In genomic region chr3:36893137-36893557, GRCh38 we compare ENCODE assay signal across 9 cellular contexts. TPM values are rescaled to one million over a fixed set of nuclear protein-coding genes. Genes with fewer than 3 reads are reported as not detected.
A peak's percentile ranks its signal among the peaks of the same experiment; 100 is the strongest.
DNase-seq lines count a peak whose midpoint lies in the region; ATAC-seq and TF ChIP-seq lines count a peak whose summit lies in the region.
"Had no signal": no experiment of that assay in that cellular context is flagged by ENCODE, and none has a peak within 500 bp of the region (broad histone marks: within the 10 kb centered on the region; RNA-seq: fewer than 3 reads in every experiment).

No MANE protein-coding gene starts in this region.

- no peak overlapping the region for H3K27ac ChIP-seq in osteoblast (ENCODE audit: low read depth, low read length)
- H3K27ac ChIP-seq: C4-2B had no signal

- DNase-seq in activated CD4-positive, alpha-beta T cell treated with anti-CD3 and anti-CD28 coated beads for 4 hours: peak; percentile 43 to 47
- DNase-seq in activated CD4-positive, alpha-beta T cell treated with anti-CD3 and anti-CD28 coated beads for 48 hours: no peak
- DNase-seq in SIG-M5 (lab: John Stamatoyannopoulos, UW) (peak; percentile 54), osteoblast (ENCODE audit: insufficient read length, low spot score, missing footprints) (peak; percentile 75), hypothalamus (lab: John Stamatoyannopoulos, UW) (no peak), NCI-H146 treated with DMSO at 0.1 percent for 48 hours (lab: John Stamatoyannopoulos, UW; ENCODE audit: unreplicated experiment) (no peak)

- ATAC-seq in HG02763 (IDR thresholded peaks at IDR 0.05; ENCODE audit: unreplicated experiment): peak; percentile 38
- peak; percentile 61 for ATAC-seq in esophagus mucosa

- no peak for TF ChIP-seq CTCF in osteoblast (IDR thresholded peaks at IDR 0.05; ENCODE audit: extremely low read depth, low read depth, low read length)

- no peaks in the 10 kb centered on the region for H3K9me3 ChIP-seq in osteoblast (ENCODE audit: low read depth, low read length)

- H3K79me2 ChIP-seq in osteoblast (ENCODE audit: insufficient read depth, low read length): no peaks in the 10 kb centered on the region

- no peaks in the 10 kb centered on the region for H4K20me1 ChIP-seq in osteoblast (ENCODE audit: insufficient read depth, low read length)

- no peak overlapping the region for H3K4me2 ChIP-seq in osteoblast (ENCODE audit: insufficient read depth, low read length)

- H3K4me1 ChIP-seq in osteoblast (ENCODE audit: insufficient read depth, low read length): no peaks in the 10 kb centered on the region

- H3K27me3 ChIP-seq in osteoblast (ENCODE audit: insufficient read depth, low read length): no peaks in the 10 kb centered on the region

- no peak overlapping the region for H2AFZ ChIP-seq in osteoblast (ENCODE audit: low read length)

- peaks cover 9% of the 10 kb centered on the region for H3K36me3 ChIP-seq in osteoblast (ENCODE audit: insufficient read depth, low read length)

- H3K4me3 ChIP-seq in osteoblast (ENCODE audit: insufficient read depth, low read length): no peak overlapping the region

RNA-seq across cellular contexts. Expression of gene TRANK1, which starts 51.7 kb away (rescaled TPM):
- total RNA-seq in esophagus mucosa: 4.3 TPM
- total RNA-seq in osteoblast: 29.8 and 30.8 TPM in 2 replicates

Comparison
In these comparisons a context has a peak if more than half of its experiments do, and no peak if none do; other contexts are left out.
1. DNase-seq: peak in activated CD4-positive, alpha-beta T cell treated with anti-CD3 and anti-CD28 coated beads for 4 hours (2 of 2), SIG-M5 (single experiment) and osteoblast (single experiment); none in activated CD4-positive, alpha-beta T cell treated with anti-CD3 and anti-CD28 coated beads for 48 hours (single experiment), hypothalamus (0 of 51) and NCI-H146 treated with DMSO at 0.1 percent for 48 hours (single experiment).